In genomic region chr2:120804446-120804845, GRCh38 we compare ENCODE assay signal across 13 cellular contexts.
A peak's percentile ranks its signal among the peaks of the same experiment; 100 is the strongest.
DNase-seq lines count a peak whose midpoint lies in the region; TF ChIP-seq lines count a peak whose summit lies in the region.
"Had no signal": no experiment of that assay in that cellular context is flagged by ENCODE, and none has a peak within 500 bp of the region (broad histone marks: within the 10 kb centered on the region; RNA-seq: fewer than 3 reads in every experiment).

No MANE protein-coding gene starts in this region.

- H3K79me2 ChIP-seq in osteoblast (ENCODE audit: insufficient read depth, low read length) (peaks cover 31% of the 10 kb centered on the region), smooth muscle cell (ENCODE audit: low read depth) (peaks cover 25% of the 10 kb centered on the region)

- H3F3A ChIP-seq in smooth muscle cell (ENCODE audit: low read depth), result no peaks in the 10 kb centered on the region

- H3K9ac ChIP-seq in smooth muscle cell (ENCODE audit: low read depth), result no peak overlapping the region

- H3K4me3 ChIP-seq in osteoblast (ENCODE audit: insufficient read depth, low read length), result no peak overlapping the region
- H3K4me3 ChIP-seq in smooth muscle cell, result no peak overlapping the region

- DNase-seq in DMS53 (lab: John Stamatoyannopoulos, UW) (peak; percentile 63), NCI-H510A treated with DMSO at 0.1 percent for 48 hours (lab: John Stamatoyannopoulos, UW) (peak; percentile 68), osteoblast (ENCODE audit: insufficient read length, low spot score, missing footprints) (peak; percentile 36), AG08395 (ENCODE audit: low spot score) (no peak), smooth muscle cell (lab: John Stamatoyannopoulos, UW; ENCODE audit: unreplicated experiment) (no peak), NK-92 (lab: John Stamatoyannopoulos, UW; ENCODE audit: unreplicated experiment) (no peak)
- DNase-seq: BE2C, H9, NCI-H2171 treated with DMSO at 0.1 percent for 48 hours, NCI-H774, SHP77 treated with DMSO at 0.1 percent for 48 hours, T-helper 2 cell had no signal

- H2AFZ ChIP-seq in osteoblast (ENCODE audit: low read length), result no peak overlapping the region
- no peak overlapping the region for H2AFZ ChIP-seq in smooth muscle cell (ENCODE audit: low read depth)

- H3K36me3 ChIP-seq in osteoblast (ENCODE audit: insufficient read depth, low read length) (peaks cover 2% of the 10 kb centered on the region), smooth muscle cell (ENCODE audit: low read depth) (no peaks in the 10 kb centered on the region)
- H3K36me3 ChIP-seq: BE2C had no signal

- 76% methylated on average over 6 of the region's 6 CpGs for WGBS in smooth muscle cell (ENCODE audit: low lambda C conversion rate)

- H4K20me1 ChIP-seq in osteoblast (ENCODE audit: insufficient read depth, low read length) (peaks cover 48% of the 10 kb centered on the region), smooth muscle cell (ENCODE audit: low read depth) (peaks cover 71% of the 10 kb centered on the region)

- no peaks in the 10 kb centered on the region for H3K27me3 ChIP-seq in osteoblast (ENCODE audit: insufficient read depth, low read length)
- H3K27me3 ChIP-seq in smooth muscle cell (ENCODE audit: low read depth), result no peaks in the 10 kb centered on the region
- H3K27me3 ChIP-seq: BE2C had no signal

- H3K9me3 ChIP-seq in osteoblast (ENCODE audit: low read depth, low read length) (no peaks in the 10 kb centered on the region), smooth muscle cell (replicated peaks; ENCODE audit: low read depth) (no peaks in the 10 kb centered on the region)
- H3K9me3 ChIP-seq: BE2C had no signal

- peaks cover 26% of the 10 kb centered on the region for H3K4me1 ChIP-seq in osteoblast (ENCODE audit: insufficient read depth, low read length)
- no peaks in the 10 kb centered on the region for H3K4me1 ChIP-seq in smooth muscle cell (ENCODE audit: low read depth)

- TF ChIP-seq EP300 in Ishikawa (IDR thresholded peaks at IDR 0.05; ENCODE audit: borderline replicate concordance), result no peak

- no peak for TF ChIP-seq RAD21 in Ishikawa (IDR thresholded peaks at IDR 0.05; ENCODE audit: low read depth)

- H3K4me2 ChIP-seq in osteoblast (ENCODE audit: insufficient read depth, low read length) (no peak overlapping the region), smooth muscle cell (no peak overlapping the region)

- H3K27ac ChIP-seq in osteoblast (ENCODE audit: low read depth, low read length), result no peak overlapping the region
- no peak overlapping the region for H3K27ac ChIP-seq in smooth muscle cell (ENCODE audit: low read depth)

- TF ChIP-seq CTCF in osteoblast (IDR thresholded peaks at IDR 0.05; ENCODE audit: extremely low read depth, low read depth, low read length), result no peak
- no peak for TF ChIP-seq CTCF in smooth muscle cell (IDR thresholded peaks at IDR 0.05; ENCODE audit: borderline replicate concordance, insufficient read depth, poor library complexity, severe bottlenecking)

TF ChIP-seq in Ishikawa, 13 proteins besides CTCF, POLR2A, EP300 and RAD21:
- TF ChIP-seq TCF12 (IDR thresholded peaks at IDR 0.05; ENCODE audit: low read depth), result peak; percentile 80
- peak; percentile 75 for TF ChIP-seq NFIC (IDR thresholded peaks at IDR 0.05)
- TF ChIP-seq TEAD4 (IDR thresholded peaks at IDR 0.05), result peak; percentile 48
- TF ChIP-seq REST (IDR thresholded peaks at IDR 0.05; ENCODE audit: low read depth), result no peak
- TF ChIP-seq EGR1 (IDR thresholded peaks at IDR 0.05), result no peak

Comparison
In these comparisons a context has a peak if more than half of its experiments do, and no peak if none do; other contexts are left out.
1. DNase-seq: peak in DMS53 (single experiment), NCI-H510A treated with DMSO at 0.1 percent for 48 hours (single experiment) and osteoblast (single experiment); none in AG08395 (single experiment), smooth muscle cell (single experiment) and NK-92 (single experiment).